8 cellular contexts compared by ENCODE assay signal in the genomic region with DNA sequence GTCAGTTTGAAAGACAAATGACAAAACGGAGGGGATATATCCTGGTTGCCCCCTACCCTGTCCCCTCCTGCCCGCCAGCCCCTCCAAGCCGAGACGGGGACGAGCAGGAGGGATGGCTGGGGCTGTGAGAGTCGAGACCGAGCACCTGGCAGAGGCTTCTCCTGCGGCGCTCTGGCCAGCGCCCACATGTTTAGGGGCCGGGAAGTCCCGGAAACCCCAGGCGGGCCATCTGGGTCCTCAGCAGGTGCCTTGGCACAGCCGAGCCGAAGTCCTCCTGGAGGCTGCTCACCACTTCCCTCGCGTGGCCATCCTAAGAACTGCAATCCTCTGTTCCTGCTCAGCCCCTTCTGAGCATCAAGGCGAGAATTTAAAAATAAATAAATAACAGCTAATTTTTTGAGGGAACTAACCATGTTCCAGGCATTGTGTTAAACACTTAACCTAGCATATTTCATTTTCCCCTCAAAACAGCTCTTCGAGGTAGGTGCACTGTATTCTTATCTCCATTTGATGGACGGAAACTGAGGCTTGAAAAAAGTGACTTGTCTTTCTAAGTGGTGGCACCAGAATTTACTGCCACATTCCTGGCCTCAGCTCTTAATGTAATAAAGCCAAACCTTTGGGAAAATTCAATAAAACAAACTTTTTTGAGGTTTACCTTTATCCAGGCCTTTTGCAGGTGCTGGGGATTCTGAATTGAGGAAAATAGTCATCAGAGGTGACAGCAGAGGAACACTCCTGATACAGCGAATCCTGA. TPM values are rescaled to one million over a fixed set of nuclear protein-coding genes. Genes with fewer than 3 reads are reported as not detected.
A peak's percentile ranks its signal among the peaks of the same experiment; 100 is the strongest.
DNase-seq lines count a peak whose midpoint lies in the region; ATAC-seq and TF ChIP-seq lines count a peak whose summit lies in the region.

No MANE protein-coding gene starts in this region.

- H3K4me2 ChIP-seq in DND-41 (ENCODE audit: insufficient read depth, low read length), result peak overlapping the region; percentile 73
- H3K4me2 ChIP-seq in SU-DHL-6 (ENCODE audit: low read depth, low read length, poor library complexity, severe bottlenecking), result peak overlapping the region; percentile 48

- H4K20me1 ChIP-seq in DND-41 (ENCODE audit: insufficient read depth, low read length) (peaks cover 3% of the 10 kb centered on the region; the same call in 1 of the 2 replicates), SU-DHL-6 (ENCODE audit: low read depth, low read length) (no peaks in the 10 kb centered on the region)

- 10% methylated on average over 21 of the region's 21 CpGs for WGBS in prostate gland

- H3K4me3 Mint-ChIP-seq in activated naive CD8-positive, alpha-beta T cell treated with anti-CD3 and anti-CD28 coated beads for 36 hours, result peak overlapping the region; percentile 53

- H3K27me3 ChIP-seq in DND-41 (ENCODE audit: insufficient read depth, low read length, poor library complexity) (no peaks in the 10 kb centered on the region), HAP-1 (ENCODE audit: low read depth) (peaks cover 2% of the 10 kb centered on the region; the same call in 1 of the 2 replicates), SU-DHL-6 (ENCODE audit: low read length) (no peaks in the 10 kb centered on the region), cardiac muscle cell (no peaks in the 10 kb centered on the region), prostate gland (replicated peaks; ENCODE audit: insufficient read depth) (no peaks in the 10 kb centered on the region), vagina (no peaks in the 10 kb centered on the region)

- in situ Hi-C loops in HAP-1 (cut with MboI; ENCODE audit: low sequenced_read_pairs), result no loop called here

- TF ChIP-seq POLR2A in prostate gland (IDR thresholded peaks at IDR 0.05) (no peak), vagina (IDR thresholded peaks at IDR 0.05) (no peak)

- no peaks in the 10 kb centered on the region for H3K36me3 ChIP-seq in DND-41 (ENCODE audit: insufficient read depth, low read length)
- H3K36me3 ChIP-seq in HAP-1 (replicated peaks), result no peaks in the 10 kb centered on the region
- H3K36me3 ChIP-seq in SU-DHL-6 (ENCODE audit: low read length), result no peaks in the 10 kb centered on the region
- no peaks in the 10 kb centered on the region for H3K36me3 ChIP-seq in cardiac muscle cell
- no peaks in the 10 kb centered on the region for H3K36me3 ChIP-seq in prostate gland
- H3K36me3 ChIP-seq in vagina, result no peaks in the 10 kb centered on the region

- ATAC-seq in DND-41 (ENCODE audit: insufficient read depth, low read depth), result peak; percentile 77

- peaks cover 12% of the 10 kb centered on the region for H3K4me1 Mint-ChIP-seq in activated naive CD8-positive, alpha-beta T cell treated with anti-CD3 and anti-CD28 coated beads for 36 hours

- no peaks in the 10 kb centered on the region for H3K9me2 ChIP-seq in SU-DHL-6 (replicated peaks; ENCODE audit: insufficient read depth, low read length)

- H3K79me2 ChIP-seq in DND-41 (ENCODE audit: insufficient read depth, low read length), result no peaks in the 10 kb centered on the region; the same call in 1 of the 2 replicates
- H3K79me2 ChIP-seq in SU-DHL-6 (ENCODE audit: insufficient read depth, low read length), result no peaks in the 10 kb centered on the region

- no peaks in the 10 kb centered on the region for H3K9me3 Mint-ChIP-seq in activated naive CD8-positive, alpha-beta T cell treated with anti-CD3 and anti-CD28 coated beads for 36 hours

- peak overlapping the region; percentile 54 for H3K27ac Mint-ChIP-seq in activated naive CD8-positive, alpha-beta T cell treated with anti-CD3 and anti-CD28 coated beads for 36 hours

- DNase-seq in DND-41 (peak; percentile 88), HAP-1 (ENCODE audit: low spot score in 2 of 2) (peak; percentile 47 to 89), NCI-H1092 treated with DMSO at 0.1 percent for 48 hours (lab: John Stamatoyannopoulos, UW) (peak; percentile 89), cardiac muscle cell (ENCODE audit: low read depth in 1 of 2, low spot score in 1 of 2) (peak; percentile 76 to 78), prostate gland (ENCODE audit: low spot score) (peak; percentile 61), vagina (ENCODE audit: extremely low spot score in 2 of 2) (no peak)
- DNase-seq in activated naive CD8-positive, alpha-beta T cell treated with anti-CD3 and anti-CD28 coated beads for 36 hours, result peak; percentile 83

- intact Hi-C loops in prostate gland (cut with DNase I), result no loop called here
- intact Hi-C loops in vagina (cut with DNase I), result no loop called here

- H3K9me3 ChIP-seq in DND-41 (ENCODE audit: insufficient read depth, low read length, severe bottlenecking) (no peaks in the 10 kb centered on the region), HAP-1 (no peaks in the 10 kb centered on the region), SU-DHL-6 (ENCODE audit: insufficient read depth, low read length) (no peaks in the 10 kb centered on the region), cardiac muscle cell (ENCODE audit: low read depth) (no peaks in the 10 kb centered on the region), prostate gland (no peaks in the 10 kb centered on the region), vagina (no peaks in the 10 kb centered on the region)

- peak; percentile 94 for TF ChIP-seq CTCF in DND-41 (IDR thresholded peaks at IDR 0.05; ENCODE audit: borderline replicate concordance, extremely low read depth, low read length, poor library complexity, severe bottlenecking)
- TF ChIP-seq CTCF in SU-DHL-6 (IDR thresholded peaks at IDR 0.05; ENCODE audit: insufficient read depth, low read length, poor library complexity, severe bottlenecking), result peak; percentile 93
- peak; percentile 97 for TF ChIP-seq CTCF in cardiac muscle cell (IDR thresholded peaks at IDR 0.05; ENCODE audit: low read depth, low read length)
- TF ChIP-seq CTCF in prostate gland (IDR thresholded peaks at IDR 0.05), result peak; percentile 68 to 87 (median 82)
- TF ChIP-seq CTCF in vagina (IDR thresholded peaks at IDR 0.05), result peak; percentile 66 to 93 (median 75)

- 0 out of 2 replicates have a peak, but pooled peaks cover under 1% of the 10 kb centered on the region for H3F3A ChIP-seq in SU-DHL-6 (ENCODE audit: insufficient read depth)

- H3K36me3 Mint-ChIP-seq in activated naive CD8-positive, alpha-beta T cell treated with anti-CD3 and anti-CD28 coated beads for 36 hours, result no peaks in the 10 kb centered on the region

- H3K9ac ChIP-seq in DND-41 (ENCODE audit: low read depth, low read length) (no peak overlapping the region), SU-DHL-6 (ENCODE audit: low read length) (peak overlapping the region; percentile 22; the same call in 1 of the 2 replicates)

- H3K4me1 ChIP-seq in DND-41 (ENCODE audit: insufficient read depth, low read length), result peaks cover 43% of the 10 kb centered on the region
- peaks cover 6% of the 10 kb centered on the region for H3K4me1 ChIP-seq in HAP-1
- H3K4me1 ChIP-seq in cardiac muscle cell (ENCODE audit: low read depth), result peaks cover 4% of the 10 kb centered on the region
- peaks cover 5% of the 10 kb centered on the region for H3K4me1 ChIP-seq in prostate gland (replicated peaks)
- peaks cover 14% of the 10 kb centered on the region for H3K4me1 ChIP-seq in vagina

- H2AFZ ChIP-seq in DND-41 (ENCODE audit: low read depth, low read length) (peak overlapping the region; percentile 43), SU-DHL-6 (ENCODE audit: low read depth, low read length, severe bottlenecking) (peak overlapping the region; percentile 49)

- H3K27me3 Mint-ChIP-seq in activated naive CD8-positive, alpha-beta T cell treated with anti-CD3 and anti-CD28 coated beads for 36 hours, result peaks cover 9% of the 10 kb centered on the region

- H3K4me3 ChIP-seq in DND-41 (ENCODE audit: low read depth in 1 of 2, low read length in 2 of 2) (peak overlapping the region in 1 of 2 experiments; percentile 53; a peak in 2 of 4 replicates), HAP-1 (peak overlapping the region; percentile 21), SU-DHL-6 (ENCODE audit: insufficient read depth, low read length, poor library complexity, severe bottlenecking) (no peak overlapping the region), cardiac muscle cell (no peak overlapping the region), prostate gland (no peak overlapping the region), vagina (no peak overlapping the region)

- H3K27ac ChIP-seq in DND-41 (ENCODE audit: low read length) (peak overlapping the region; percentile 45; the same call in 1 of the 2 replicates), SU-DHL-6 (ENCODE audit: low read depth, low read length) (no peak overlapping the region), cardiac muscle cell (no peak overlapping the region), prostate gland (no peak overlapping the region), vagina (no peak overlapping the region)

RNA-seq across cellular contexts. Expression of gene RIMS3, which starts 3.5 kb away (rescaled TPM):
- total RNA-seq in activated naive CD8-positive, alpha-beta T cell treated with anti-CD3 and anti-CD28 coated beads for 36 hours, result 1 to 10 TPM; 1.1 to 1.9 TPM
- total RNA-seq in cardiac muscle cell, result 33.0 and 39.3 TPM in 2 replicates
- 29.1 and 29.7 TPM in 2 replicates for polyA plus RNA-seq in cardiac muscle cell
- 10 to 100 TPM in 1 of 2 donors, 1 to 10 TPM in 1; 3.0 to 10.5 TPM for total RNA-seq in prostate gland
- 4.7 TPM for total RNA-seq in vagina

RNA-seq across cellular contexts. Expression of gene NFYC, which starts 22.6 kb away (rescaled TPM):
- 10 to 100 TPM; 58.2 to 59.0 TPM for total RNA-seq in activated naive CD8-positive, alpha-beta T cell treated with anti-CD3 and anti-CD28 coated beads for 36 hours
- total RNA-seq in cardiac muscle cell (124 and 130 TPM in 2 replicates), prostate gland (10 to 100 TPM; 54.9 to 93.8 TPM), vagina (61.6 TPM)
- 143 and 149 TPM in 2 replicates for polyA plus RNA-seq in cardiac muscle cell

Comparison
In these comparisons a context has a peak if more than half of its experiments do, and no peak if none do; other contexts are left out.
1. DNase-seq: peak in DND-41 (single experiment), HAP-1 (2 of 2), NCI-H1092 treated with DMSO at 0.1 percent for 48 hours (single experiment), activated naive CD8-positive, alpha-beta T cell treated with anti-CD3 and anti-CD28 coated beads for 36 hours (single experiment), cardiac muscle cell (2 of 2) and prostate gland (single experiment); none in vagina (0 of 2).
2. Peak in every context shown above with its lines, with median percentiles within 50 percentile points of each other: CTCF ChIP-seq.